ENCODE assay signal across 25 cellular contexts in the genomic region with DNA sequence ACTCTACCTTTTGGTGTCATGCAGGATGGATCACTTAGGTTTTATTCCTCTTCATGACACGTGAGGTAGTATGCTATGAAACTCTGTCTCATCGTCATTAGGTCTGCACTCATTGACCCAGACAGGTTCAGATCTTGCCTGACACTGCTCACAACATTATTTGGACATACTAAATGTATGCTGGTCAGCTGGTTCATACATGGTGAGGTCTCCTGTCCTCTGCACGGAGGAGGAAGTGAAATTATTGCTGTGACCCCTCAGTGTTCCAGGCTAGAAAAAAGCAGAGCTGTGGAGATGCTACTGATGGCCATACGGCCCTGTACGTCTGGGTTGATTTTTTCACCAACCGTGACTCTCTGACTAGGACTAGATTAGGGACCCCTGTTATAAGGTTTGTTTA. TPM values are rescaled to one million over a fixed set of nuclear protein-coding genes. Genes with fewer than 3 reads are reported as not detected.
"Had no signal": no experiment of that assay in that cellular context is flagged by ENCODE, and none has a peak within 500 bp of the region (broad histone marks: within the 10 kb centered on the region; RNA-seq: fewer than 3 reads in every experiment).

No MANE protein-coding gene starts in this region.

- H3K79me2 ChIP-seq: parathyroid adenoma had no signal

- DNase-seq: effector memory CD8-positive, alpha-beta T cell; esophagus squamous epithelium; foreskin fibroblast; glutamatergic neuron; immature natural killer cell; kidney; left cardiac atrium; left ventricle myocardium superior; mesenchymal stem cell; naive thymus-derived CD4-positive, alpha-beta T cell; nephron progenitor cell; psoas muscle; retina; spleen; stimulated activated CD4-positive, alpha-beta T cell treated with anti-CD3 and anti-CD28 coated beads, Interleukin-15, amount 100 ng/mL, for 24 hours; stimulated activated CD4-positive, alpha-beta T cell treated with anti-CD3 and anti-CD28 coated beads, Interleukin-1b, Interleukin-23, amount 100 ng/mL, for 48 hours; stimulated activated CD4-positive, alpha-beta T cell treated with anti-CD3 and anti-CD28 coated beads, Interleukin-4, amount 100 ng/mL, for 24 hours; stimulated activated naive CD8-positive, alpha-beta T cell treated with anti-CD3 and anti-CD28 coated beads, Interleukin-15, amount 100 ng/mL, for 72 hours; testis; transverse colon had no signal

- H3K27ac ChIP-seq: esophagus squamous epithelium, gastroesophageal sphincter, parathyroid adenoma, psoas muscle, spleen, testis, transverse colon had no signal

- H3K27me3 Mint-ChIP-seq: effector memory CD8-positive, alpha-beta T cell; stimulated activated memory B cell treated with anti-CD40 and anti-IgM and Interleukin-4, amounts not matched to agents 10 μg/mL and 1 μg/mL and 100 μg/mL, for 72 hours; stimulated activated naive CD8-positive, alpha-beta T cell treated with anti-CD3 and anti-CD28 coated beads, Interleukin-15, amount 100 ng/mL, for 72 hours had no signal

- H3K4me3 Mint-ChIP-seq: effector memory CD8-positive, alpha-beta T cell; immature natural killer cell; naive thymus-derived CD4-positive, alpha-beta T cell; nephron progenitor cell; stimulated activated memory B cell treated with anti-CD40 and anti-IgM and Interleukin-4, amounts not matched to agents 10 μg/mL and 1 μg/mL and 100 μg/mL, for 72 hours; stimulated activated naive CD8-positive, alpha-beta T cell treated with anti-CD3 and anti-CD28 coated beads, Interleukin-15, amount 100 ng/mL, for 72 hours had no signal

- H3K9me3 Mint-ChIP-seq: effector memory CD8-positive, alpha-beta T cell; immature natural killer cell; stimulated activated memory B cell treated with anti-CD40 and anti-IgM and Interleukin-4, amounts not matched to agents 10 μg/mL and 1 μg/mL and 100 μg/mL, for 72 hours; stimulated activated naive CD8-positive, alpha-beta T cell treated with anti-CD3 and anti-CD28 coated beads, Interleukin-15, amount 100 ng/mL, for 72 hours had no signal

- H3K4me1 ChIP-seq: parathyroid adenoma had no signal

- H3K4me3 ChIP-seq: esophagus squamous epithelium, gastroesophageal sphincter, lung, psoas muscle, spleen, testis, transverse colon had no signal

- H3K9ac ChIP-seq: parathyroid adenoma had no signal

- H3K9me3 ChIP-seq: esophagus squamous epithelium, gastroesophageal sphincter, psoas muscle, testis, transverse colon had no signal

- H3K36me3 ChIP-seq: esophagus squamous epithelium, gastroesophageal sphincter, spleen, transverse colon had no signal

- H3K27me3 ChIP-seq: esophagus squamous epithelium, gastroesophageal sphincter, spleen, testis, transverse colon had no signal

- FAIRE-seq: kidney had no signal

- H3K27ac Mint-ChIP-seq: naive thymus-derived CD4-positive, alpha-beta T cell; nephron progenitor cell; stimulated activated memory B cell treated with anti-CD40 and anti-IgM and Interleukin-4, amounts not matched to agents 10 μg/mL and 1 μg/mL and 100 μg/mL, for 72 hours; stimulated activated naive CD8-positive, alpha-beta T cell treated with anti-CD3 and anti-CD28 coated beads, Interleukin-15, amount 100 ng/mL, for 72 hours had no signal

- H3K4me1 Mint-ChIP-seq: stimulated activated memory B cell treated with anti-CD40 and anti-IgM and Interleukin-4, amounts not matched to agents 10 μg/mL and 1 μg/mL and 100 μg/mL, for 72 hours; stimulated activated naive CD8-positive, alpha-beta T cell treated with anti-CD3 and anti-CD28 coated beads, Interleukin-15, amount 100 ng/mL, for 72 hours had no signal

- ATAC-seq: effector memory CD8-positive, alpha-beta T cell; gastroesophageal sphincter; left cardiac atrium; left ventricle myocardium superior; naive thymus-derived CD4-positive, alpha-beta T cell; psoas muscle; sciatic nerve; stimulated activated memory B cell treated with anti-CD40 and anti-IgM and Interleukin-4, amounts not matched to agents 10 μg/mL and 1 μg/mL and 100 μg/mL, for 72 hours; stimulated activated naive CD8-positive, alpha-beta T cell treated with anti-CD3 and anti-CD28 coated beads, Interleukin-15, amount 100 ng/mL, for 72 hours had no signal

- H2AFZ ChIP-seq: parathyroid adenoma had no signal

- H3K36me3 Mint-ChIP-seq: naive thymus-derived CD4-positive, alpha-beta T cell; stimulated activated memory B cell treated with anti-CD40 and anti-IgM and Interleukin-4, amounts not matched to agents 10 μg/mL and 1 μg/mL and 100 μg/mL, for 72 hours had no signal

RNA-seq across cellular contexts. Expression of a gene that starts 35.8 kb away (rescaled TPM):
- polyA plus RNA-seq: naive thymus-derived CD4-positive, alpha-beta T cell had no signal
